1 cellular context compared by ENCODE assay signal in the genomic region with DNA sequence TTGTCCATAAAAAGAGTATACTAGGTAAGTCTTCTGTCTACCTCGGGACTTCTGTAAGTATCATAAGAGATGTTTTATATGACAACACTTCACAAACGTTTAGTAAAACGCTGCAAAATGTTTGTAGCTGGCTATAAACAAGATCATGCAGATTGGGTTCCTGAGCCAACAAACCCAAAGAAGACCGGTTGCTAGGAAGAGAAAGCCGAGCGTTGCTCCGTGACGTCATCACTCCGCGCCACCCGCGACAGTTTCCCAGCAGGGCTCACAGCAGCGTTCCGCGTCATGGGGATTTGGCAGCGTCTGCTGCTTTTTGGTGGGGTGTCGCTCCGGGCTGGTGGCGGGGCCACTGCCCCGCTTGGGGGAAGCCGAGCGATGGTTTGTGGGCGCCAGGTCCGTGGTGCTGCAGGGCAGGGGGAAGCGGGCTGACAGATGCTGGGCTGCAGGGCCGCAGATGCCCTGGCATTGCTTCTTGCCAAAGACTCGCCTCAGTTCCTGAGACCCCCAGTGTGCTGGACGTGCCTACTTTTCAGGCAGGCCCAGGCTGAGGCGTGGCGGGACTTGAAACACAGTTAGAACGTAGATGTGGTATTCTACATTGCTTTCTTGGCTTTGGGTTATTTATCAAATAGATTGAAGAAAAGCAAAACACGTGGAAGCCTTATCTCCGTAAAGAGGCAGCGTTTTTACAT.
A peak's percentile ranks its signal among the peaks of the same experiment; 100 is the strongest.
TF ChIP-seq lines count a peak whose summit lies in the region.

A gene with protein sequence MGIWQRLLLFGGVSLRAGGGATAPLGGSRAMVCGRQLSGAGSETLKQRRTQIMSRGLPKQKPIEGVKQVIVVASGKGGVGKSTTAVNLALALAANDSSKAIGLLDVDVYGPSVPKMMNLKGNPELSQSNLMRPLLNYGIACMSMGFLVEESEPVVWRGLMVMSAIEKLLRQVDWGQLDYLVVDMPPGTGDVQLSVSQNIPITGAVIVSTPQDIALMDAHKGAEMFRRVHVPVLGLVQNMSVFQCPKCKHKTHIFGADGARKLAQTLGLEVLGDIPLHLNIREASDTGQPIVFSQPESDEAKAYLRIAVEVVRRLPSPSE (plus strand): TSS at position 250 of the 692 bp plus-strand sequence. CDS start 36 bp downstream, at position 286.

TF ChIP-seq in HepG2, 621 proteins besides CTCF, POLR2A, EP300 and RAD21 (continued from another document and continues in another):
- TF ChIP-seq, protein P1, sequence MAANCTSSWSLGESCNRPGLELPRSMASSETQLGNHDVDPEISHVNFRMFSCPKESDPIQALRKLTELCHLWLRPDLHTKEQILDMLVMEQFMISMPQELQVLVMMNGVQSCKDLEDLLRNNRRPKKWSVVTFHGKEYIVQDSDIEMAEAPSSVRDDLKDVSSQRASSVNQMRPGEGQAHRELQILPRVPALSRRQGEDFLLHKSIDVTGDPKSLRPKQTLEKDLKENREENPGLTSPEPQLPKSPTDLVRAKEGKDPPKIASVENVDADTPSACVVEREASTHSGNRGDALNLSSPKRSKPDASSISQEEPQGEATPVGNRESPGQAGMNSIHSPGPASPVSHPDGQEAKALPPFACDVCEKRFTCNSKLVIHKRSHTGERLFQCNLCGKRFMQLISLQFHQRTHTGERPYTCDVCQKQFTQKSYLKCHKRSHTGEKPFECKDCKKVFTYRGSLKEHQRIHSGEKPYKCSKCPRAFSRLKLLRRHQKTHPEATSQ (CRISPR knock-in tag; IDR thresholded peaks at IDR 0.05; ENCODE audit: borderline replicate concordance), result peak; percentile 98; the same call in 1 of the 2 replicates
- peak; percentile 28; the same call in 1 of the 2 replicates for TF ChIP-seq CBX2 (IDR thresholded peaks at IDR 0.05; ENCODE audit: low read depth, low read length)
- peak; percentile 17; the same call in 1 of the 2 replicates for TF ChIP-seq CBX2 (CRISPR knock-in tag; IDR thresholded peaks at IDR 0.05; ENCODE audit: low read depth)
- peak; percentile 56; the same call in 1 of the 2 replicates for TF ChIP-seq MTA3 (CRISPR knock-in tag; IDR thresholded peaks at IDR 0.05)
- TF ChIP-seq SIX1 (CRISPR knock-in tag; IDR thresholded peaks at IDR 0.05; ENCODE audit: borderline replicate concordance), result peak; percentile 69
- peak; percentile 100 for TF ChIP-seq ZNF598 (CRISPR knock-in tag; IDR thresholded peaks at IDR 0.05; ENCODE audit: borderline replicate concordance)
- peak; percentile 100 for TF ChIP-seq HDAC1 (CRISPR knock-in tag; IDR thresholded peaks at IDR 0.05)
- no peak for TF ChIP-seq NFE2L2 (IDR thresholded peaks at IDR 0.05; ENCODE audit: low read length)
- TF ChIP-seq ZNF430 (CRISPR knock-in tag; IDR thresholded peaks at IDR 0.05), result peak; percentile 95; the same call in 1 of the 2 replicates
- peak; percentile 98 for TF ChIP-seq REPIN1 (CRISPR knock-in tag; IDR thresholded peaks at IDR 0.05; ENCODE audit: borderline replicate concordance, low read depth)
- peak; percentile 96 for TF ChIP-seq ZNF747 (CRISPR knock-in tag; IDR thresholded peaks at IDR 0.05; ENCODE audit: borderline replicate concordance)
- peak; percentile 81; the same call in 1 of the 2 replicates for TF ChIP-seq FOXC1 (CRISPR knock-in tag; IDR thresholded peaks at IDR 0.05; ENCODE audit: borderline replicate concordance)
- TF ChIP-seq, protein P2, sequence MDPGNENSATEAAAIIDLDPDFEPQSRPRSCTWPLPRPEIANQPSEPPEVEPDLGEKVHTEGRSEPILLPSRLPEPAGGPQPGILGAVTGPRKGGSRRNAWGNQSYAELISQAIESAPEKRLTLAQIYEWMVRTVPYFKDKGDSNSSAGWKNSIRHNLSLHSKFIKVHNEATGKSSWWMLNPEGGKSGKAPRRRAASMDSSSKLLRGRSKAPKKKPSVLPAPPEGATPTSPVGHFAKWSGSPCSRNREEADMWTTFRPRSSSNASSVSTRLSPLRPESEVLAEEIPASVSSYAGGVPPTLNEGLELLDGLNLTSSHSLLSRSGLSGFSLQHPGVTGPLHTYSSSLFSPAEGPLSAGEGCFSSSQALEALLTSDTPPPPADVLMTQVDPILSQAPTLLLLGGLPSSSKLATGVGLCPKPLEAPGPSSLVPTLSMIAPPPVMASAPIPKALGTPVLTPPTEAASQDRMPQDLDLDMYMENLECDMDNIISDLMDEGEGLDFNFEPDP (CRISPR knock-in tag; conservative IDR thresholded peaks at IDR 0.05), result no peak
- no peak; the same call in 1 of the 2 replicates for TF ChIP-seq TOE1 (CRISPR knock-in tag; IDR thresholded peaks at IDR 0.05)
- TF ChIP-seq, protein P3, sequence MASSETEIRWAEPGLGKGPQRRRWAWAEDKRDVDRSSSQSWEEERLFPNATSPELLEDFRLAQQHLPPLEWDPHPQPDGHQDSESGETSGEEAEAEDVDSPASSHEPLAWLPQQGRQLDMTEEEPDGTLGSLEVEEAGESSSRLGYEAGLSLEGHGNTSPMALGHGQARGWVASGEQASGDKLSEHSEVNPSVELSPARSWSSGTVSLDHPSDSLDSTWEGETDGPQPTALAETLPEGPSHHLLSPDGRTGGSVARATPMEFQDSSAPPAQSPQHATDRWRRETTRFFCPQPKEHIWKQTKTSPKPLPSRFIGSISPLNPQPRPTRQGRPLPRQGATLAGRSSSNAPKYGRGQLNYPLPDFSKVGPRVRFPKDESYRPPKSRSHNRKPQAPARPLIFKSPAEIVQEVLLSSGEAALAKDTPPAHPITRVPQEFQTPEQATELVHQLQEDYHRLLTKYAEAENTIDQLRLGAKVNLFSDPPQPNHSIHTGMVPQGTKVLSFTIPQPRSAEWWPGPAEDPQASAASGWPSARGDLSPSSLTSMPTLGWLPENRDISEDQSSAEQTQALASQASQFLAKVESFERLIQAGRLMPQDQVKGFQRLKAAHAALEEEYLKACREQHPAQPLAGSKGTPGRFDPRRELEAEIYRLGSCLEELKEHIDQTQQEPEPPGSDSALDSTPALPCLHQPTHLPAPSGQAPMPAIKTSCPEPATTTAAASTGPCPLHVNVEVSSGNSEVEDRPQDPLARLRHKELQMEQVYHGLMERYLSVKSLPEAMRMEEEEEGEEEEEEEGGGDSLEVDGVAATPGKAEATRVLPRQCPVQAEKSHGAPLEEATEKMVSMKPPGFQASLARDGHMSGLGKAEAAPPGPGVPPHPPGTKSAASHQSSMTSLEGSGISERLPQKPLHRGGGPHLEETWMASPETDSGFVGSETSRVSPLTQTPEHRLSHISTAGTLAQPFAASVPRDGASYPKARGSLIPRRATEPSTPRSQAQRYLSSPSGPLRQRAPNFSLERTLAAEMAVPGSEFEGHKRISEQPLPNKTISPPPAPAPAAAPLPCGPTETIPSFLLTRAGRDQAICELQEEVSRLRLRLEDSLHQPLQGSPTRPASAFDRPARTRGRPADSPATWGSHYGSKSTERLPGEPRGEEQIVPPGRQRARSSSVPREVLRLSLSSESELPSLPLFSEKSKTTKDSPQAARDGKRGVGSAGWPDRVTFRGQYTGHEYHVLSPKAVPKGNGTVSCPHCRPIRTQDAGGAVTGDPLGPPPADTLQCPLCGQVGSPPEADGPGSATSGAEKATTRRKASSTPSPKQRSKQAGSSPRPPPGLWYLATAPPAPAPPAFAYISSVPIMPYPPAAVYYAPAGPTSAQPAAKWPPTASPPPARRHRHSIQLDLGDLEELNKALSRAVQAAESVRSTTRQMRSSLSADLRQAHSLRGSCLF (CRISPR knock-in tag; IDR thresholded peaks at IDR 0.05; ENCODE audit: borderline replicate concordance), result no peak
- TF ChIP-seq, protein P4, sequence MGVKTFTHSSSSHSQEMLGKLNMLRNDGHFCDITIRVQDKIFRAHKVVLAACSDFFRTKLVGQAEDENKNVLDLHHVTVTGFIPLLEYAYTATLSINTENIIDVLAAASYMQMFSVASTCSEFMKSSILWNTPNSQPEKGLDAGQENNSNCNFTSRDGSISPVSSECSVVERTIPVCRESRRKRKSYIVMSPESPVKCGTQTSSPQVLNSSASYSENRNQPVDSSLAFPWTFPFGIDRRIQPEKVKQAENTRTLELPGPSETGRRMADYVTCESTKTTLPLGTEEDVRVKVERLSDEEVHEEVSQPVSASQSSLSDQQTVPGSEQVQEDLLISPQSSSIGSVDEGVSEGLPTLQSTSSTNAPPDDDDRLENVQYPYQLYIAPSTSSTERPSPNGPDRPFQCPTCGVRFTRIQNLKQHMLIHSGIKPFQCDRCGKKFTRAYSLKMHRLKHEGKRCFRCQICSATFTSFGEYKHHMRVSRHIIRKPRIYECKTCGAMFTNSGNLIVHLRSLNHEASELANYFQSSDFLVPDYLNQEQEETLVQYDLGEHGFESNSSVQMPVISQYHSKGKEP (CRISPR knock-in tag; IDR thresholded peaks at IDR 0.05), result no peak
- TF ChIP-seq MIER2 (CRISPR knock-in tag; IDR thresholded peaks at IDR 0.05), result peak; percentile 68; the same call in 1 of the 2 replicates
- peak; percentile 69 for TF ChIP-seq NCOA2 (CRISPR knock-in tag; IDR thresholded peaks at IDR 0.05)
- TF ChIP-seq, protein P5, sequence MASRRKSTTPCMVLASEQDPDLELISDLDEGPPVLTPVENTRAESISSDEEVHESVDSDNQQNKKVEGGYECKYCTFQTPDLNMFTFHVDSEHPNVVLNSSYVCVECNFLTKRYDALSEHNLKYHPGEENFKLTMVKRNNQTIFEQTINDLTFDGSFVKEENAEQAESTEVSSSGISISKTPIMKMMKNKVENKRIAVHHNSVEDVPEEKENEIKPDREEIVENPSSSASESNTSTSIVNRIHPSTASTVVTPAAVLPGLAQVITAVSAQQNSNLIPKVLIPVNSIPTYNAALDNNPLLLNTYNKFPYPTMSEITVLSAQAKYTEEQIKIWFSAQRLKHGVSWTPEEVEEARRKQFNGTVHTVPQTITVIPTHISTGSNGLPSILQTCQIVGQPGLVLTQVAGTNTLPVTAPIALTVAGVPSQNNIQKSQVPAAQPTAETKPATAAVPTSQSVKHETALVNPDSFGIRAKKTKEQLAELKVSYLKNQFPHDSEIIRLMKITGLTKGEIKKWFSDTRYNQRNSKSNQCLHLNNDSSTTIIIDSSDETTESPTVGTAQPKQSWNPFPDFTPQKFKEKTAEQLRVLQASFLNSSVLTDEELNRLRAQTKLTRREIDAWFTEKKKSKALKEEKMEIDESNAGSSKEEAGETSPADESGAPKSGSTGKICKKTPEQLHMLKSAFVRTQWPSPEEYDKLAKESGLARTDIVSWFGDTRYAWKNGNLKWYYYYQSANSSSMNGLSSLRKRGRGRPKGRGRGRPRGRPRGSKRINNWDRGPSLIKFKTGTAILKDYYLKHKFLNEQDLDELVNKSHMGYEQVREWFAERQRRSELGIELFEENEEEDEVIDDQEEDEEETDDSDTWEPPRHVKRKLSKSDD (CRISPR knock-in tag; IDR thresholded peaks at IDR 0.05; ENCODE audit: low read depth), result peak; percentile 96
- TF ChIP-seq SRY (CRISPR knock-in tag; IDR thresholded peaks at IDR 0.05), result peak; percentile 99; the same call in 1 of the 2 replicates
- no peak; the same call in 1 of the 2 replicates for TF ChIP-seq ZFP1 (CRISPR knock-in tag; IDR thresholded peaks at IDR 0.05)
- peak; percentile 96 for TF ChIP-seq ZNF543 (CRISPR knock-in tag; IDR thresholded peaks at IDR 0.05)
- peak; percentile 85; the same call in 1 of the 2 replicates for TF ChIP-seq SIX4 (CRISPR knock-in tag; IDR thresholded peaks at IDR 0.05)
- peak; percentile 50; the same call in 1 of the 2 replicates for TF ChIP-seq ZMYM3 (CRISPR knock-in tag; IDR thresholded peaks at IDR 0.05)
- TF ChIP-seq PRMT3 (CRISPR knock-in tag; IDR thresholded peaks at IDR 0.05; ENCODE audit: borderline replicate concordance, low read depth), result no peak
- peak; percentile 92; the same call in 1 of the 2 replicates for TF ChIP-seq ZNF431 (CRISPR knock-in tag; IDR thresholded peaks at IDR 0.05; ENCODE audit: borderline replicate concordance, low read depth)
- TF ChIP-seq, protein P6, sequence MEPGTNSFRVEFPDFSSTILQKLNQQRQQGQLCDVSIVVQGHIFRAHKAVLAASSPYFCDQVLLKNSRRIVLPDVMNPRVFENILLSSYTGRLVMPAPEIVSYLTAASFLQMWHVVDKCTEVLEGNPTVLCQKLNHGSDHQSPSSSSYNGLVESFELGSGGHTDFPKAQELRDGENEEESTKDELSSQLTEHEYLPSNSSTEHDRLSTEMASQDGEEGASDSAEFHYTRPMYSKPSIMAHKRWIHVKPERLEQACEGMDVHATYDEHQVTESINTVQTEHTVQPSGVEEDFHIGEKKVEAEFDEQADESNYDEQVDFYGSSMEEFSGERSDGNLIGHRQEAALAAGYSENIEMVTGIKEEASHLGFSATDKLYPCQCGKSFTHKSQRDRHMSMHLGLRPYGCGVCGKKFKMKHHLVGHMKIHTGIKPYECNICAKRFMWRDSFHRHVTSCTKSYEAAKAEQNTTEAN (CRISPR knock-in tag; conservative IDR thresholded peaks at IDR 0.05), result peak; percentile 72
- TF ChIP-seq HOXA5 (CRISPR knock-in tag; IDR thresholded peaks at IDR 0.05), result peak; percentile 91; the same call in 1 of the 2 replicates
- no peak for TF ChIP-seq MAFG (CRISPR knock-in tag; IDR thresholded peaks at IDR 0.05)
- TF ChIP-seq ZNF607 (CRISPR knock-in tag; IDR thresholded peaks at IDR 0.05; ENCODE audit: borderline replicate concordance), result peak; percentile 98
- no peak for TF ChIP-seq ZC3H13 (CRISPR knock-in tag; IDR thresholded peaks at IDR 0.05)
- TF ChIP-seq, protein P7, sequence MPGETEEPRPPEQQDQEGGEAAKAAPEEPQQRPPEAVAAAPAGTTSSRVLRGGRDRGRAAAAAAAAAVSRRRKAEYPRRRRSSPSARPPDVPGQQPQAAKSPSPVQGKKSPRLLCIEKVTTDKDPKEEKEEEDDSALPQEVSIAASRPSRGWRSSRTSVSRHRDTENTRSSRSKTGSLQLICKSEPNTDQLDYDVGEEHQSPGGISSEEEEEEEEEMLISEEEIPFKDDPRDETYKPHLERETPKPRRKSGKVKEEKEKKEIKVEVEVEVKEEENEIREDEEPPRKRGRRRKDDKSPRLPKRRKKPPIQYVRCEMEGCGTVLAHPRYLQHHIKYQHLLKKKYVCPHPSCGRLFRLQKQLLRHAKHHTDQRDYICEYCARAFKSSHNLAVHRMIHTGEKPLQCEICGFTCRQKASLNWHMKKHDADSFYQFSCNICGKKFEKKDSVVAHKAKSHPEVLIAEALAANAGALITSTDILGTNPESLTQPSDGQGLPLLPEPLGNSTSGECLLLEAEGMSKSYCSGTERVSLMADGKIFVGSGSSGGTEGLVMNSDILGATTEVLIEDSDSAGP (CRISPR knock-in tag; IDR thresholded peaks at IDR 0.05; ENCODE audit: borderline replicate concordance), result peak; percentile 97
- TF ChIP-seq ZFP41 (CRISPR knock-in tag; IDR thresholded peaks at IDR 0.05; ENCODE audit: borderline replicate concordance), result 0 out of 2 replicates have a peak, but pooled peaks have one; percentile 94
- TF ChIP-seq GFI1 (CRISPR knock-in tag; IDR thresholded peaks at IDR 0.05; ENCODE audit: borderline replicate concordance), result peak; percentile 56; the same call in 1 of the 2 replicates
- peak; percentile 97 for TF ChIP-seq ZNF614 (CRISPR knock-in tag; IDR thresholded peaks at IDR 0.05; ENCODE audit: borderline replicate concordance)
- no peak for TF ChIP-seq ZNF572 (CRISPR knock-in tag; IDR thresholded peaks at IDR 0.05)
- TF ChIP-seq, protein P8, sequence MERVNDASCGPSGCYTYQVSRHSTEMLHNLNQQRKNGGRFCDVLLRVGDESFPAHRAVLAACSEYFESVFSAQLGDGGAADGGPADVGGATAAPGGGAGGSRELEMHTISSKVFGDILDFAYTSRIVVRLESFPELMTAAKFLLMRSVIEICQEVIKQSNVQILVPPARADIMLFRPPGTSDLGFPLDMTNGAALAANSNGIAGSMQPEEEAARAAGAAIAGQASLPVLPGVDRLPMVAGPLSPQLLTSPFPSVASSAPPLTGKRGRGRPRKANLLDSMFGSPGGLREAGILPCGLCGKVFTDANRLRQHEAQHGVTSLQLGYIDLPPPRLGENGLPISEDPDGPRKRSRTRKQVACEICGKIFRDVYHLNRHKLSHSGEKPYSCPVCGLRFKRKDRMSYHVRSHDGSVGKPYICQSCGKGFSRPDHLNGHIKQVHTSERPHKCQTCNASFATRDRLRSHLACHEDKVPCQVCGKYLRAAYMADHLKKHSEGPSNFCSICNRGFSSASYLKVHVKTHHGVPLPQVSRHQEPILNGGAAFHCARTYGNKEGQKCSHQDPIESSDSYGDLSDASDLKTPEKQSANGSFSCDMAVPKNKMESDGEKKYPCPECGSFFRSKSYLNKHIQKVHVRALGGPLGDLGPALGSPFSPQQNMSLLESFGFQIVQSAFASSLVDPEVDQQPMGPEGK (CRISPR knock-in tag; IDR thresholded peaks at IDR 0.05), result peak; percentile 89
